19 cellular contexts compared by ENCODE assay signal in the genomic region with DNA sequence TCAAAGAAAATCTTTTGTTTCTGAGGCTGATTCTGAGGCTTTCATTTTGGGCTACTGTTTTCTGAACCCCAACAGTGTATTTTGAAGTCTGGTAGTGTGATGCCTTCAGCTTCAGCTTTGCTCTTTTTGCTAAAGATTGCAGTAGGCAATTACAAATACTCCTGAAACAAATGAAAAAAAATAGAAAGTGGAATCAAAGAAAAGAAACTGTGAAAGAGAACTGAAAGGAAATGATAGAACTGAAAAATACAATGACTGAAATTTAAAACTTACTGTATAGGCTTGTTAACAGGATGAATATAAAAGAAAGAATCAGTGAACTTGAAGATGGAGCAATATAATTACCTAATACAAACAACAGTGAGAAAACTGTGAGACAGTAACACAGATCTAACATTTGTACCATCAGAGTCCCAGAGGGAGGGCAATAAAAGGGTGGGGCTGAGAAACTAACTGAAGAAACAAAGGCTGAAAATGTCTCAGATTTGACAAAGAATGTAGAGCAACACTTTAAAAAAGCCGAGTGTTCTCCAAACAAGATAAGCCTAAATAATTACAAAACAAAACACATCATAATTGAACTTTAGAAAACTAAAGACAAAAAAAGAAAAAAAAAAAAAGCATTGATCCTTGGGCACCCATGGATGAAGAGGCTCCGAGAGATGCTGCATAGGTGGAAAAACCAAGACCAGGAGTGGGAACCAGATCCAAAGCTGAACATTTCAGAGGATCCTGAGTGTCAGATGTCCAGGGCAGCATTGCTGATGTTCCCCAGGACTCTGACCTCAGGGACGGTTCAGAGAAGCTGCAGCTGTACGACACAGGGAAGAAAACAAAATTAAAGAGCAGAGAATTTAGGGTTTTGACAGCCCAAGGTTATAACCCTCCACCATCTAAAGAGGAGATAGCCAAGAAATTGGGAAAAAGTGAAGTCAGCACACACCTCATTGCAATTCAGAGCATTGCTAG.
A peak's percentile ranks its signal among the peaks of the same experiment; 100 is the strongest.
DNase-seq lines count a peak whose midpoint lies in the region; ATAC-seq, FAIRE-seq and TF ChIP-seq lines count a peak whose summit lies in the region.
"Had no signal": no experiment of that assay in that cellular context is flagged by ENCODE, and none has a peak within 500 bp of the region (broad histone marks: within the 10 kb centered on the region; RNA-seq: fewer than 3 reads in every experiment).

No MANE protein-coding gene starts in this region.

- no peak overlapping the region for H4K91ac ChIP-seq in mesenchymal stem cell (ENCODE audit: low read length)

- H2BK15ac ChIP-seq in mesenchymal stem cell (ENCODE audit: low read depth, poor library complexity, severe bottlenecking): no peak overlapping the region

- H2BK120ac ChIP-seq in mesenchymal stem cell (ENCODE audit: low read depth, low read length): no peak overlapping the region

- H3K79me2 ChIP-seq in Karpas-422 (ENCODE audit: low read length): no peaks in the 10 kb centered on the region

- H3K4ac ChIP-seq in mesenchymal stem cell (ENCODE audit: low read depth in 1 of 2, low read length in 2 of 2): no peak overlapping the region

- H3K9ac ChIP-seq in mesenchymal stem cell (ENCODE audit: low read length): no peak overlapping the region
- H3K9ac ChIP-seq in Karpas-422 (ENCODE audit: low read length): no peak overlapping the region

- peak overlapping the region; percentile 78 for H2BK5ac ChIP-seq in mesenchymal stem cell (ENCODE audit: low read depth, low read length, poor library complexity, severe bottlenecking)

- H3K4me1 ChIP-seq in A549 (peaks cover 38% of the 10 kb centered on the region), mesenchymal stem cell (ENCODE audit: control insufficient read depth, insufficient read depth, low read depth, low read length) (peaks cover 7% of the 10 kb centered on the region), Karpas-422 (ENCODE audit: low read length) (no peaks in the 10 kb centered on the region), small intestine (ENCODE audit: control insufficient read depth in 2 of 2, insufficient read depth in 1 of 2, low read depth in 1 of 2, low read length in 1 of 2) (no peaks in the 10 kb centered on the region)
- H3K4me1 ChIP-seq: transverse colon had no signal

- H3K36me3 ChIP-seq in mesenchymal stem cell (ENCODE audit: control insufficient read depth in 1 of 2, insufficient read depth in 2 of 2, low read depth in 1 of 2, low read length in 2 of 2) (no peaks in the 10 kb centered on the region), Karpas-422 (ENCODE audit: insufficient read depth, low read length) (no peaks in the 10 kb centered on the region), small intestine (ENCODE audit: control insufficient read depth in 2 of 2, insufficient read depth in 2 of 2, low read length in 2 of 2) (no peaks in the 10 kb centered on the region)
- H3K36me3 ChIP-seq: transverse colon had no signal

- ATAC-seq in A549: no peak
- ATAC-seq in GM21515 (IDR thresholded peaks at IDR 0.05; ENCODE audit: unreplicated experiment): peak; percentile 64
- ATAC-seq: mucosa of descending colon had no signal

- no peak overlapping the region for H3K18ac ChIP-seq in mesenchymal stem cell (ENCODE audit: low read depth in 1 of 2, low read length in 2 of 2)

- POLR2A ChIA-PET in A549 (lab: Yijun Ruan, JAX): no interaction called here

- H3K27ac ChIP-seq in A549 (peak overlapping the region; percentile 84 to 92), mesenchymal stem cell (ENCODE audit: low read length, poor library complexity, severe bottlenecking) (peak overlapping the region; percentile 90), Karpas-422 (ENCODE audit: low read length) (no peak overlapping the region), small intestine (ENCODE audit: low read depth in 1 of 2, low read length in 1 of 2) (no peak overlapping the region)
- H3K27ac ChIP-seq: transverse colon had no signal

- no peaks in the 10 kb centered on the region for H3K27me3 ChIP-seq in mesenchymal stem cell (ENCODE audit: control insufficient read depth in 1 of 2, insufficient read depth in 1 of 2, low read length in 2 of 2)
- H3K27me3 ChIP-seq in Karpas-422 (ENCODE audit: low read length): no peaks in the 10 kb centered on the region
- H3K27me3 ChIP-seq in small intestine (ENCODE audit: control insufficient read depth in 2 of 2, insufficient read depth in 2 of 2, low read length in 2 of 2): no peaks in the 10 kb centered on the region
- H3K27me3 ChIP-seq: transverse colon had no signal

- H2AFZ ChIP-seq in mesenchymal stem cell (ENCODE audit: low read depth, low read length): no peak overlapping the region
- H2AFZ ChIP-seq in Karpas-422 (ENCODE audit: low read length): no peak overlapping the region

- TF ChIP-seq RAD21 in A549 (conservative IDR thresholded peaks at IDR 0.05 in 1 of 2, IDR thresholded peaks at IDR 0.05 in 1 of 2): no peak

- FAIRE-seq in A549 (lab: Jason Lieb, UNC) (no peak), RCC 7860 (lab: Jason Lieb, UNC) (peak; percentile 21), small intestine (lab: Jason Lieb, UNC) (no peak)

- H2AK5ac ChIP-seq in mesenchymal stem cell (ENCODE audit: low read length, severe bottlenecking): peak overlapping the region; percentile 97

- H4K8ac ChIP-seq in mesenchymal stem cell (ENCODE audit: low read length): no peak overlapping the region

- 79% methylated on average over 4 of the region's 4 CpGs for WGBS in A549 (ENCODE audit: missing lambda C conversion rate)
- WGBS in mesenchymal stem cell: 65% methylated on average over 3 of the region's 4 CpGs
- 53 to 69% (median 65%) methylated on average over 4 of the region's 4 CpGs for WGBS in small intestine, 3 donors

- H4K20me1 ChIP-seq in Karpas-422 (ENCODE audit: insufficient read depth, low read depth, low read length): no peaks in the 10 kb centered on the region

- DNase-seq in A549 (ENCODE audit: low read depth in 1 of 2, low spot score in 1 of 2): no peak
- DNase-seq in RCC 7860 (ENCODE audit: low spot score): no peak
- DNase-seq in mesenchymal stem cell: no peak
- DNase-seq in Karpas-422: no peak
- DNase-seq in DMS114 treated with DMSO at 0.1 percent for 48 hours (lab: John Stamatoyannopoulos, UW; ENCODE audit: unreplicated experiment): no peak
- DNase-seq in activated T-cell treated with anti-CD3 and anti-CD28 coated beads for 4 hours: no peak
- no peak for DNase-seq in small intestine
- DNase-seq: activated CD4-positive, alpha-beta memory T cell treated with anti-CD3 and anti-CD28 coated beads for 36 hours; activated naive CD4-positive, alpha-beta T cell treated with anti-CD3 and anti-CD28 coated beads, Interleukin-2, amount 10 ng/mL, durations not matched to agents 7 days and 5 days; activated T-cell treated with anti-CD3 and anti-CD28 coated beads, Interleukin-2, amount 50 U/mL, for 24 hours; CD4-positive, CD25-positive, alpha-beta regulatory T cell; DMS79; mucosa of descending colon; NCI-H1417 treated with DMSO at 0.1 percent for 48 hours; nucleus accumbens; stimulated activated naive CD4-positive, alpha-beta T cell treated with Interleukin-2 at 50 U/mL for 16 hours; transverse colon had no signal

- H3K4me3 ChIP-seq in A549 (no peak overlapping the region), mesenchymal stem cell (ENCODE audit: insufficient read depth in 1 of 2, low read depth in 1 of 2, low read length in 2 of 2) (no peak overlapping the region), Karpas-422 (ENCODE audit: low read length) (no peak overlapping the region), small intestine (ENCODE audit: low read depth in 1 of 2, low read length in 2 of 2) (no peak overlapping the region)
- H3K4me3 ChIP-seq: coronary artery, mucosa of descending colon, transverse colon had no signal

- H3K4me2 ChIP-seq in A549 (peak overlapping the region; percentile 52), mesenchymal stem cell (ENCODE audit: low read length, poor library complexity, severe bottlenecking) (no peak overlapping the region), Karpas-422 (ENCODE audit: low read depth, low read length, poor library complexity, severe bottlenecking) (no peak overlapping the region)

- no peak overlapping the region for H2BK12ac ChIP-seq in mesenchymal stem cell (ENCODE audit: low read length in 2 of 2)

- H3K9me3 ChIP-seq in A549: peaks cover 8% of the 10 kb centered on the region; the same call in 1 of the 3 replicates
- H3K9me3 ChIP-seq in mesenchymal stem cell (ENCODE audit: control insufficient read depth, low read length): no peaks in the 10 kb centered on the region
- H3K9me3 ChIP-seq in Karpas-422 (ENCODE audit: low read length): no peaks in the 10 kb centered on the region
- H3K9me3 ChIP-seq in small intestine (ENCODE audit: control insufficient read depth, low read depth): no peaks in the 10 kb centered on the region
- H3K9me3 ChIP-seq: mucosa of descending colon, transverse colon had no signal

- CTCF ChIA-PET in A549 (lab: Yijun Ruan, JAX): interaction anchor here (2.1 kb wide), 1 partner anchor 221 kb away, joined by 14 read pairs; no protein-coding TSS in a partner anchor

- H3K14ac ChIP-seq in mesenchymal stem cell (ENCODE audit: low read length in 2 of 2): no peak overlapping the region

- no peak for TF ChIP-seq CTCF in A549 (IDR thresholded peaks at IDR 0.05)

- H3K23ac ChIP-seq in mesenchymal stem cell (ENCODE audit: low read length in 2 of 2): no peak overlapping the region

- no peak for TF ChIP-seq EP300 in A549 (IDR thresholded peaks at IDR 0.05)

- TF ChIP-seq POLR2A in A549 (IDR thresholded peaks at IDR 0.05; ENCODE audit: low read length): no peak

- H3K79me1 ChIP-seq in mesenchymal stem cell (replicated peaks; ENCODE audit: low read length, poor library complexity, severe bottlenecking): no peaks in the 10 kb centered on the region

- no peaks in the 10 kb centered on the region for H3K9me2 ChIP-seq in Karpas-422 (replicated peaks; ENCODE audit: insufficient read depth, low read length)

TF ChIP-seq in A549, 52 proteins besides CTCF, POLR2A, EP300 and RAD21:
- TF ChIP-seq FOSB (CRISPR knock-in tag; IDR thresholded peaks at IDR 0.05) (no peak), HOXB13 (CRISPR knock-in tag; IDR thresholded peaks at IDR 0.05; ENCODE audit: low read depth) (no peak)
TF ChIP-seq in A549: peak in this region for 0.

Comparison
In these comparisons a context has a peak if more than half of its experiments do, and no peak if none do; other contexts are left out.
1. H3K27ac ChIP-seq: peak in A549 (2 of 2) and mesenchymal stem cell (single experiment); none in Karpas-422 (single experiment) and small intestine (0 of 2).